Comparison of ENCODE assay signal across 1 cellular context in genomic region chr17:42782402-42783061, GRCh38.
TF ChIP-seq lines count a peak whose summit lies in the region.

No MANE protein-coding gene starts in this region.

TF ChIP-seq in IMR-90, 13 proteins besides CTCF, POLR2A, EP300 and RAD21 (continued from another document):
- TF ChIP-seq USF2 (IDR thresholded peaks at IDR 0.05; ENCODE audit: low read depth, low read length): no peak
